18 cellular contexts compared by ENCODE assay signal in the genomic region with DNA sequence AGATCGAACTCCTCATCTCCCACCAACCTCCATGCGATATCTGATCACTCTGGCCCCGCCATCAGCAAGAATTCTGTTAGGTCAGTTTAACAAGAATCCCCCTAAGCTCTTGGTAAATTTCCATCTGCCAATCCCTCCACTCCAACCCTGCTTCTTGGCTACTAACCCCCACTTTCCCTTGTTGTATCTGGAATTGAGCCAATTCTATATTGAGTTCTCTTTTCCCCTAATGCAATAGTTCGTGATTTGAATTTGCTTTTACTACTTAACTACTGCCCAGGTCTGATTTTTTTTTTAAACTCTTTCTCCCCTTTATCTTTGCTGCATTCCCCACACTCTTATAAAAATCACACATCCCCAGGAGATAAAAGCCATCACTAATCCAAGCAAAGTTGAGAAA.
A peak's percentile ranks its signal among the peaks of the same experiment; 100 is the strongest.
DNase-seq lines count a peak whose midpoint lies in the region; ATAC-seq, FAIRE-seq and TF ChIP-seq lines count a peak whose summit lies in the region.
"Had no signal": no experiment of that assay in that cellular context is flagged by ENCODE, and none has a peak within 500 bp of the region (broad histone marks: within the 10 kb centered on the region; RNA-seq: fewer than 3 reads in every experiment).

No MANE protein-coding gene starts in this region.

- H3K27ac ChIP-seq in heart right ventricle: peak overlapping the region in 7 of 10 donors; percentile 33 to 72 (median 54)
- H3K27ac ChIP-seq in astrocyte (ENCODE audit: low read depth, low read length): no peak overlapping the region
- H3K27ac ChIP-seq in subcutaneous abdominal adipose tissue (ENCODE audit: low read depth, low read length): peak overlapping the region; percentile 64
- H3K27ac ChIP-seq in breast epithelium: peak overlapping the region in 1 of 2 donors; percentile 48
- H3K27ac ChIP-seq: adrenal gland, cardiac muscle cell, thoracic aorta had no signal

- H3K36me3 ChIP-seq in heart right ventricle (peaks cover 0 to 25% (median 0%) of the 10 kb centered on the region in 9 donors), astrocyte (ENCODE audit: insufficient read depth, low read length) (no peaks in the 10 kb centered on the region), subcutaneous abdominal adipose tissue (ENCODE audit: control insufficient read depth in 5 of 5, insufficient read depth in 5 of 5, low read length in 5 of 5) (no peaks in the 10 kb centered on the region), breast epithelium (no peaks in the 10 kb centered on the region)
- H3K36me3 ChIP-seq: adrenal gland, cardiac muscle cell, gastrocnemius medialis, thoracic aorta had no signal

- WGBS in heart right ventricle, 2 donors: 79 to 81% methylated on average over 4 of the region's 4 CpGs

- H4K20me1 ChIP-seq in astrocyte (ENCODE audit: insufficient read depth, low read length): no peaks in the 10 kb centered on the region

- peak overlapping the region; percentile 1 for H3K4me2 ChIP-seq in astrocyte (ENCODE audit: low read length)

- H3K27me3 ChIP-seq in heart right ventricle (no peaks in the 10 kb centered on the region), astrocyte (ENCODE audit: insufficient read depth, low read length) (no peaks in the 10 kb centered on the region), subcutaneous abdominal adipose tissue (ENCODE audit: control insufficient read depth in 5 of 5, insufficient read depth in 4 of 5, low read length in 5 of 5) (no peaks in the 10 kb centered on the region), breast epithelium (no peaks in the 10 kb centered on the region)
- H3K27me3 ChIP-seq: adrenal gland, cardiac muscle cell, gastrocnemius medialis had no signal

- H3K27ac Mint-ChIP-seq in astrocyte (ENCODE audit: unreplicated experiment): peak overlapping the region; percentile 84
- H3K27ac Mint-ChIP-seq: activated CD4-positive, alpha-beta T cell treated with anti-CD3 and anti-CD28 coated beads, Interleukin-2, amount 10 ng/mL, durations not matched to agents 24 days and 14 days; stimulated activated effector memory CD8-positive, alpha-beta T cell treated with anti-CD3 and anti-CD28 coated beads, Interleukin-12 subunit alpha, Interleukin-12 subunit beta, amount 100 ng/mL, for 72 hours; T-cell had no signal

- no peaks in the 10 kb centered on the region for H3K79me2 ChIP-seq in astrocyte (ENCODE audit: insufficient read depth, low read length)

- H3K4me1 ChIP-seq in heart right ventricle (peaks cover 0 to 84% (median 38%) of the 10 kb centered on the region in 9 donors), astrocyte (ENCODE audit: insufficient read depth, low read length) (peaks cover 24% of the 10 kb centered on the region), subcutaneous abdominal adipose tissue (ENCODE audit: control insufficient read depth in 5 of 5, insufficient read depth in 5 of 5, low read length in 5 of 5) (peaks cover 1 to 18% (median 12%) of the 10 kb centered on the region in 5 donors), breast epithelium (no peaks in the 10 kb centered on the region)
- H3K4me1 ChIP-seq: gastrocnemius medialis had no signal

- H3K27me3 Mint-ChIP-seq in astrocyte (ENCODE audit: low read depth, unreplicated experiment): no peaks in the 10 kb centered on the region

- H3K4me3 ChIP-seq in heart right ventricle (no peak overlapping the region), astrocyte (ENCODE audit: insufficient read depth, low read depth, low read length) (no peak overlapping the region), subcutaneous abdominal adipose tissue (ENCODE audit: low read depth in 1 of 5, low read length in 5 of 5) (peak overlapping the region in 1 of 5 donors; percentile 28), breast epithelium (no peak overlapping the region)
- H3K4me3 ChIP-seq: adrenal gland, cardiac muscle cell, gastrocnemius medialis, mucosa of descending colon, thoracic aorta had no signal

- intact Hi-C loops in heart right ventricle (cut with DNase I) (no loop called here), left cardiac atrium (cut with DNase I) (loop anchor here in 1 of 2 donors (10.0 kb wide), 1 partner anchor 256 kb away; no protein-coding TSS in a partner anchor), breast epithelium (cut with DNase I; ENCODE audit: low total_unique reads) (no loop called here)

- no peaks in the 10 kb centered on the region for H3K9me3 Mint-ChIP-seq in astrocyte (ENCODE audit: unreplicated experiment)
- H3K9me3 Mint-ChIP-seq: activated CD4-positive, alpha-beta T cell treated with anti-CD3 and anti-CD28 coated beads, Interleukin-2, amount 10 ng/mL, durations not matched to agents 24 days and 14 days; stimulated activated effector memory CD8-positive, alpha-beta T cell treated with anti-CD3 and anti-CD28 coated beads, Interleukin-12 subunit alpha, Interleukin-12 subunit beta, amount 100 ng/mL, for 72 hours; T-cell had no signal

- H2AFZ ChIP-seq in astrocyte (ENCODE audit: low read depth, low read length): no peak overlapping the region

- H3K4me3 Mint-ChIP-seq in astrocyte (ENCODE audit: unreplicated experiment): peak overlapping the region; percentile 51
- H3K4me3 Mint-ChIP-seq: activated CD4-positive, alpha-beta T cell treated with anti-CD3 and anti-CD28 coated beads, Interleukin-2, amount 10 ng/mL, durations not matched to agents 24 days and 14 days; stimulated activated effector memory CD8-positive, alpha-beta T cell treated with anti-CD3 and anti-CD28 coated beads, Interleukin-12 subunit alpha, Interleukin-12 subunit beta, amount 100 ng/mL, for 72 hours; T-cell had no signal

- DNase-seq in heart right ventricle (no peak), left cardiac atrium (no peak), NCI-H1105 treated with DMSO at 0.1 percent for 48 hours (lab: John Stamatoyannopoulos, UW) (peak; percentile 72), astrocyte (ENCODE audit: low read depth) (no peak), T-helper 9 cell (no peak), breast epithelium (ENCODE audit: low spot score in 2 of 2) (no peak)
- DNase-seq: activated CD4-positive, alpha-beta T cell treated with anti-CD3 and anti-CD28 coated beads, Interleukin-2, amount 10 ng/mL, durations not matched to agents 24 days and 14 days; activated CD8-positive, alpha-beta memory T cell treated with anti-CD3 and anti-CD28 coated beads, Interleukin-2, amount 50 U/mL, for 4 hours; activated gamma-delta T cell; gastrocnemius medialis; T-cell had no signal

- TF ChIP-seq POLR2A in breast epithelium (IDR thresholded peaks at IDR 0.05): no peak

- FAIRE-seq in astrocyte (lab: Jason Lieb, UNC): peak; percentile 68

- no peaks in the 10 kb centered on the region for H3K36me3 Mint-ChIP-seq in astrocyte (ENCODE audit: low read depth, unreplicated experiment)
- H3K36me3 Mint-ChIP-seq: stimulated activated effector memory CD8-positive, alpha-beta T cell treated with anti-CD3 and anti-CD28 coated beads, Interleukin-12 subunit alpha, Interleukin-12 subunit beta, amount 100 ng/mL, for 72 hours; T-cell had no signal

- TF ChIP-seq CTCF in heart right ventricle (IDR thresholded peaks at IDR 0.05): no peak
- no peak for TF ChIP-seq CTCF in astrocyte (IDR thresholded peaks at IDR 0.05; ENCODE audit: insufficient read depth, low read depth, low read length)
- no peak for TF ChIP-seq CTCF in breast epithelium (IDR thresholded peaks at IDR 0.05)

- H3K9ac ChIP-seq in astrocyte (ENCODE audit: low read length) (no peak overlapping the region), subcutaneous abdominal adipose tissue (ENCODE audit: low read length in 5 of 5) (no peak overlapping the region)

- H3K9me3 ChIP-seq in heart right ventricle (no peaks in the 10 kb centered on the region), astrocyte (ENCODE audit: insufficient read depth, low read depth, low read length) (no peaks in the 10 kb centered on the region), subcutaneous abdominal adipose tissue (ENCODE audit: control insufficient read depth in 5 of 5, low read length in 5 of 5) (no peaks in the 10 kb centered on the region), breast epithelium (no peaks in the 10 kb centered on the region)
- H3K9me3 ChIP-seq: adrenal gland, gastrocnemius medialis, mucosa of descending colon, thoracic aorta had no signal

- peaks cover 30% of the 10 kb centered on the region for H3K4me1 Mint-ChIP-seq in astrocyte (ENCODE audit: low read depth, unreplicated experiment)
- H3K4me1 Mint-ChIP-seq: activated CD4-positive, alpha-beta T cell treated with anti-CD3 and anti-CD28 coated beads, Interleukin-2, amount 10 ng/mL, durations not matched to agents 24 days and 14 days had no signal

- ATAC-seq in heart right ventricle (no peak), left cardiac atrium (no peak), HG03175 (IDR thresholded peaks at IDR 0.05; ENCODE audit: unreplicated experiment) (no peak)
- ATAC-seq: stimulated activated effector memory CD8-positive, alpha-beta T cell treated with anti-CD3 and anti-CD28 coated beads, Interleukin-12 subunit alpha, Interleukin-12 subunit beta, amount 100 ng/mL, for 72 hours; T-cell had no signal
